ENCODE assay signal across 8 cellular contexts in the genomic region with DNA sequence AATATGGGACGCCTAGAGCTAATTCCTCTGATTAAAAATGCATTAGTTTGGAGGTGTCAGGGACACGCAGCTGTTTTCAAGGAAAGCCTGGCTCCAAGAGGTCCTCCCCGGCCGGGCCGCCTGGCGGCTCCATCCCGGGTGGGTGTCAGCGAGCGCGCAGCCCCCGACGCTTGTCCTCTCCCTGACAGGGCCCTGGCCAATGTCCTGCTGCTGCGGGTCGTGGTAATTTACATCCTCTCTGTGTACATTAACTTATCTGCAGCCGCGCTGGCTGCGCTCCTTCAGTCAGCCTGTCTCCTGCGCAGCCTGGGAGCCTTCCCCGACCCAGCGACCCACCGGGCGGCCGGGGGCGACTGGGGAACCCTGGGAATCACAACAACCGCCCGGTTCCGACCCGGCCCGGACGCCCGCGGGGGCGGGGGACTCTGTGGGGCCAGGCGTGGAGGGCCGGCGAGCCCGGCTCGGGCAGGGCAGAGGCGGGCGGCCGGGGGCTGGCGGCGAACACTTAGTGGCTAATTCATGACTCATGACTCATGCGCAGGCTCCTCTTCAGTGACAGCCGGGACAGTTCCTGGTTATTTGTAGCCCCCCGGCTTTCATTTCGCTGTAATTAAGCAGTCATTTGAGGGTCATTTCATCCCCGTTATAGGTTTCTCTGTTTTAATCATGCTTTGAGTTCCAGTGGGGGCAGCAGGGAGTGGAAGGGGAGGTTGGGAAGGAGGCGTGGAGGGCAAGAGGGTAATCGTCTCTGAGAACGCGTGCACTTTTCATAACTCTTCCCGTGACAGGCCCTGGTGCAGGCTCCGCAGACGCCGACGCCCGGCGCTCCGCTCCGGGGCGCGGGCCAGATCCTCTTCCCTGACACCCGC.
A peak's percentile ranks its signal among the peaks of the same experiment; 100 is the strongest.
DNase-seq lines count a peak whose midpoint lies in the region; ATAC-seq and TF ChIP-seq lines count a peak whose summit lies in the region.

No MANE protein-coding gene starts in this region.

- no peak for ATAC-seq in GM21423 (IDR thresholded peaks at IDR 0.05; ENCODE audit: unreplicated experiment)

- no peaks in the 10 kb centered on the region for H3K36me3 Mint-ChIP-seq in nephron progenitor cell (ENCODE audit: low read depth)

- in situ Hi-C loops in ACHN (cut with HindIII; ENCODE audit: low pct_ligation_motif_present, low pct_unique_long_range_greater_than_20kb, low sequenced_read_pairs): no loop called here

- H3K4me3 Mint-ChIP-seq in nephron progenitor cell: peak overlapping the region; percentile 85

- peaks cover 42% of the 10 kb centered on the region for H3K4me1 Mint-ChIP-seq in nephron progenitor cell

- H3K9me3 Mint-ChIP-seq in nephron progenitor cell: no peaks in the 10 kb centered on the region

- TF ChIP-seq CTCF in WI38 (IDR thresholded peaks at IDR 0.05; ENCODE audit: low read depth, low read length): no peak
- peak; percentile 35 for TF ChIP-seq CTCF in foreskin fibroblast (IDR thresholded peaks at IDR 0.05; ENCODE audit: low read depth, low read length)
- TF ChIP-seq CTCF in nephron progenitor cell (IDR thresholded peaks at IDR 0.05): no peak

- H3K27ac Mint-ChIP-seq in nephron progenitor cell: peak overlapping the region; percentile 97

- H3K27me3 Mint-ChIP-seq in nephron progenitor cell (ENCODE audit: low read depth, poor library complexity): peaks cover 65% of the 10 kb centered on the region

- DNase-seq in ACHN (peak; percentile 54), HK-2 (ENCODE audit: unreplicated experiment) (peak; percentile 62), foreskin fibroblast (peak; percentile 49 to 73), nephron progenitor cell (peak; percentile 74), OCI-M2 (lab: John Stamatoyannopoulos, UW; ENCODE audit: unreplicated experiment) (no peak)
- no peak for DNase-seq in effector CD8-positive, alpha-beta T cell (lab: John Stamatoyannopoulos, UW)

- H3K4me3 ChIP-seq in WI38 (ENCODE audit: low read depth, low read length): peak overlapping the region; percentile 59
- peak overlapping the region; percentile 51 to 58 for H3K4me3 ChIP-seq in foreskin fibroblast (ENCODE audit: low read depth in 1 of 2, low read length in 2 of 2)

Comparison
In these comparisons a context has a peak if more than half of its experiments do, and no peak if none do; other contexts are left out.
1. DNase-seq: peak in ACHN (single experiment), HK-2 (single experiment), foreskin fibroblast (2 of 2) and nephron progenitor cell (single experiment); none in effector CD8-positive, alpha-beta T cell (single experiment) and OCI-M2 (single experiment).